In the genomic region with DNA sequence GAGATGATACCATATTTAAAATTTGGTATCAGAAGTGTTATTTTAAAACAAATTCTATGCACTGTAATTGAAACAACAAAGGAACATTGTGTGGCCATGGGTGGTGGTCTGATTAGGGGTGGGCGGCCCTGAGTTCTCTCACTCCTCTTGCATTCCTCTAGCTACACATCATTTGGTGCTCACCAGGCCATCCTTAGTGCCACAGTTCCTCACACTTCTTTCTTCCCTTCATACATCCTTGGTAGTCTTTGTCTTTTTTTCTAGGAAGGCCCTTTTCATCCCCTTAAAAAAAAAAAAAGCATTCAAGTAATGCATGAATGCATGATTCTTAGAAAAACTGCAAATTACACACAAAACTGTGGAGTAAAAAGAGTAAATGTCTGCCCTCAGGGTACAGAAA, we compare ENCODE assay signal across 12 cellular contexts. TPM values are rescaled to one million over a fixed set of nuclear protein-coding genes. Genes with fewer than 3 reads are reported as not detected.
DNase-seq lines count a peak whose midpoint lies in the region; ATAC-seq, FAIRE-seq and TF ChIP-seq lines count a peak whose summit lies in the region.
"Had no signal": no experiment of that assay in that cellular context is flagged by ENCODE, and none has a peak within 500 bp of the region (broad histone marks: within the 10 kb centered on the region; RNA-seq: fewer than 3 reads in every experiment).

No MANE protein-coding gene starts in this region.

- H3K36me3 ChIP-seq in A673 (ENCODE audit: insufficient read depth, low read length, poor library complexity, severe bottlenecking): no peaks in the 10 kb centered on the region
- H3K36me3 ChIP-seq in astrocyte (ENCODE audit: insufficient read depth, low read length): peaks cover 9% of the 10 kb centered on the region
- H3K36me3 ChIP-seq: transverse colon had no signal

- no peak overlapping the region for H2BK12ac ChIP-seq in H9 (ENCODE audit: insufficient read length, low read depth, low read length)

- H3K56ac ChIP-seq in H9 (ENCODE audit: insufficient read length, low read depth, low read length): no peak overlapping the region

- peak overlapping the region; percentile 6 for H3K27ac ChIP-seq in A673 (ENCODE audit: low read depth, low read length, poor library complexity, severe bottlenecking)
- no peak overlapping the region for H3K27ac ChIP-seq in H9 (ENCODE audit: insufficient read length, low read depth, low read length)
- H3K27ac ChIP-seq in astrocyte (ENCODE audit: low read depth, low read length): peak overlapping the region; percentile 88

- H3K4me1 Mint-ChIP-seq in H9 (peaks cover 33 to 36% of the 10 kb centered on the region in 2 experiments), astrocyte (ENCODE audit: low read depth, unreplicated experiment) (peaks cover 33% of the 10 kb centered on the region), naive B cell (peaks cover 15 to 37% (median 26%) of the 10 kb centered on the region in 3 donors)

- H3K9me3 Mint-ChIP-seq in H9 (no peaks in the 10 kb centered on the region), astrocyte (ENCODE audit: unreplicated experiment) (no peaks in the 10 kb centered on the region), naive B cell (no peaks in the 10 kb centered on the region)

- ATAC-seq in naive B cell (ENCODE audit: low read depth in 2 of 2) (no peak), HG03175 (IDR thresholded peaks at IDR 0.05; ENCODE audit: unreplicated experiment) (no peak), left colon (no peak)

- H3K27me3 ChIP-seq in A673 (replicated peaks; ENCODE audit: insufficient read depth, low read depth, low read length, poor library complexity) (no peaks in the 10 kb centered on the region), H9 (ENCODE audit: insufficient read depth, low read length) (no peaks in the 10 kb centered on the region), astrocyte (ENCODE audit: insufficient read depth, low read length) (no peaks in the 10 kb centered on the region)
- H3K27me3 ChIP-seq: transverse colon had no signal

- no peak overlapping the region for H2BK20ac ChIP-seq in H9 (ENCODE audit: low read depth, low read length, poor library complexity, severe bottlenecking)

- H3K9ac ChIP-seq in H9 (ENCODE audit: extremely low read depth, insufficient read length, low read length) (no peak overlapping the region), astrocyte (ENCODE audit: low read length) (no peak overlapping the region)

- H3K4me1 ChIP-seq in A673 (ENCODE audit: insufficient read depth, low read length, poor library complexity, severe bottlenecking) (peaks cover 27% of the 10 kb centered on the region), H9 (ENCODE audit: insufficient read depth, low read length) (peaks cover 3% of the 10 kb centered on the region; the same call in 1 of the 2 replicates), astrocyte (ENCODE audit: insufficient read depth, low read length) (peaks cover 31% of the 10 kb centered on the region)

- DNase-seq in A673 (ENCODE audit: low spot score) (no peak), H9 (no peak), astrocyte (ENCODE audit: low read depth) (no peak), naive B cell (no peak), hypothalamus (lab: John Stamatoyannopoulos, UW) (no peak), hepatic stellate cell (ENCODE audit: low spot score) (no peak), left colon (no peak)
- DNase-seq: activated effector memory CD4-positive, alpha-beta T cell treated with Interleukin-2 at 50 U/mL for 16 hours; effector memory CD4-positive, alpha-beta T cell; NCI-H1417 treated with DMSO at 0.1 percent for 48 hours; transverse colon had no signal

- CTCF ChIA-PET in A673 (lab: Charles Lee): no interaction called here

- H3K23ac ChIP-seq in H9 (ENCODE audit: insufficient read length, low read depth, low read length): no peak overlapping the region

- H2BK120ac ChIP-seq in H9 (ENCODE audit: low read depth, low read length, poor library complexity, severe bottlenecking): no peak overlapping the region

- no peak overlapping the region for H4K91ac ChIP-seq in H9 (ENCODE audit: insufficient read length, low read depth, low read length)

- no peak overlapping the region for H3K4me2 ChIP-seq in H9 (ENCODE audit: insufficient read depth, insufficient read length, low read length)
- H3K4me2 ChIP-seq in astrocyte (ENCODE audit: low read length): peak overlapping the region; percentile 99

- H2BK15ac ChIP-seq in H9 (ENCODE audit: low read depth, low read length): no peak overlapping the region

- H3K27me3 Mint-ChIP-seq in H9 (ENCODE audit: low read depth): no peaks in the 10 kb centered on the region; the same call in 1 of the 2 replicates
- H3K27me3 Mint-ChIP-seq in astrocyte (ENCODE audit: low read depth, unreplicated experiment): no peaks in the 10 kb centered on the region
- H3K27me3 Mint-ChIP-seq in naive B cell: no peaks in the 10 kb centered on the region

- TF ChIP-seq CTCF in A673 (conservative IDR thresholded peaks at IDR 0.05; ENCODE audit: low read depth, low read length) (no peak), H9 (conservative IDR thresholded peaks at IDR 0.05) (no peak), astrocyte (IDR thresholded peaks at IDR 0.05; ENCODE audit: insufficient read depth, low read depth, low read length) (no peak)

- no peaks in the 10 kb centered on the region for H4K20me1 ChIP-seq in H9 (ENCODE audit: control insufficient read depth, insufficient read depth, insufficient read length)
- H4K20me1 ChIP-seq in astrocyte (ENCODE audit: insufficient read depth, low read length): peaks cover 25% of the 10 kb centered on the region

- no peak overlapping the region for H3T11ph ChIP-seq in H9 (ENCODE audit: low read length)

- peaks cover 6% of the 10 kb centered on the region; the same call in 1 of the 2 replicates for H3K79me2 ChIP-seq in H9 (ENCODE audit: insufficient read depth, low read length)
- peaks cover 67% of the 10 kb centered on the region for H3K79me2 ChIP-seq in astrocyte (ENCODE audit: insufficient read depth, low read length)

- H3K4ac ChIP-seq in H9 (ENCODE audit: low read depth, low read length): no peak overlapping the region

- H3K18ac ChIP-seq in H9 (ENCODE audit: insufficient read length, low read depth, low read length): no peak overlapping the region

- no peak overlapping the region for H2BK5ac ChIP-seq in H9 (ENCODE audit: insufficient read length, low read length)

- POLR2A ChIA-PET in A673 (lab: Charles Lee; ENCODE audit: low non-redundant PET): interaction anchor here (0.9 kb wide), 1 partner anchor 23 kb away, joined by 3 read pairs; no protein-coding TSS in a partner anchor

- no CpG with 5 or more reads among the region's 1 CpG for WGBS in H9 (ENCODE audit: extremely low coverage, insufficient read length, low lambda C conversion rate)

- peaks cover 11% of the 10 kb centered on the region for H3K23me2 ChIP-seq in H9 (ENCODE audit: insufficient read length, low read depth, low read length, poor library complexity, severe bottlenecking)

- FAIRE-seq in astrocyte (lab: Jason Lieb, UNC): no peak

- H2AK5ac ChIP-seq in H9 (ENCODE audit: insufficient read length, low read length): no peak overlapping the region

- BruUV-seq in A673 (replicated peaks; lab: Mats Ljungman, UMichigan): no TSS peak

- H2AFZ ChIP-seq in H9 (ENCODE audit: low read length) (no peak overlapping the region), astrocyte (ENCODE audit: low read depth, low read length) (no peak overlapping the region)

- H3K14ac ChIP-seq in H9 (ENCODE audit: insufficient read depth, low read length): no peak overlapping the region

- H4K8ac ChIP-seq in H9 (replicated peaks; ENCODE audit: insufficient read length, low read depth, low read length): no peak overlapping the region

- H3K4me3 ChIP-seq in A673 (ENCODE audit: low read depth, low read length, poor library complexity, severe bottlenecking) (peak overlapping the region; percentile 87), astrocyte (ENCODE audit: insufficient read depth, low read depth, low read length) (no peak overlapping the region)

- H3K79me1 ChIP-seq in H9 (ENCODE audit: insufficient read depth, low read depth, low read length, poor library complexity, severe bottlenecking): no peaks in the 10 kb centered on the region

- H3K4me3 Mint-ChIP-seq in H9 (peak overlapping the region; percentile 75 to 83), astrocyte (ENCODE audit: unreplicated experiment) (peak overlapping the region; percentile 83), naive B cell (peak overlapping the region in 5 of 8 donors; percentile 10 to 79 (median 16))

- H4K5ac ChIP-seq in H9 (ENCODE audit: insufficient read length, low read depth, low read length): no peak overlapping the region

- intact Hi-C loops in A673 (cut with micrococcal nuclease; ENCODE audit: unreplicated experiment): no loop called here
- intact Hi-C loops in left colon (cut with DNase I, micrococcal nuclease): no loop called here

- H3K36me3 Mint-ChIP-seq in H9 (ENCODE audit: insufficient read depth in 1 of 3, low read depth in 3 of 3): peaks cover 6 to 38% (median 16%) of the 10 kb centered on the region in 3 experiments
- peaks cover 10% of the 10 kb centered on the region for H3K36me3 Mint-ChIP-seq in astrocyte (ENCODE audit: low read depth, unreplicated experiment)
- H3K36me3 Mint-ChIP-seq in naive B cell: no peaks in the 10 kb centered on the region

- H3K9me3 ChIP-seq in A673 (ENCODE audit: low read depth, low read length, poor library complexity, severe bottlenecking) (no peaks in the 10 kb centered on the region), H9 (ENCODE audit: control insufficient read depth, low read depth, low read length) (no peaks in the 10 kb centered on the region), astrocyte (ENCODE audit: insufficient read depth, low read depth, low read length) (no peaks in the 10 kb centered on the region)
- H3K9me3 ChIP-seq: transverse colon had no signal

- H3K27ac Mint-ChIP-seq in H9 (peak overlapping the region in 2 of 3 experiments; percentile 37 to 55; a peak in 2 of 7 replicates), astrocyte (ENCODE audit: unreplicated experiment) (peak overlapping the region; percentile 29), naive B cell (no peak overlapping the region)

RNA-seq across cellular contexts. Expression of a gene that starts 2.4 kb away (rescaled TPM):
- total RNA-seq in A673 (2021) (not detected in 2 replicates), H9 (2021) (not detected in 2 replicates), astrocyte (not detected in 2 replicates), left colon (not detected)
- polyA plus RNA-seq in naive B cell (ENCODE audit: low read depth in 6 of 6): not detected
- total RNA-seq: transverse colon had no signal

RNA-seq across cellular contexts. Expression of a gene that starts 2.4 kb away (rescaled TPM):
- total RNA-seq in A673 (2021) (30.9 and 32.4 TPM in 2 replicates), H9 (2021) (35.8 and 37.0 TPM in 2 replicates), astrocyte (39.5 and 40.8 TPM in 2 replicates), left colon (10 to 100 TPM; 18.1 to 23.8 TPM)
- 10 to 100 TPM in 1 of 6 donors, 1 to 10 TPM in 5; 4.5 to 10.1 (median 7.6) TPM for polyA plus RNA-seq in naive B cell (ENCODE audit: low read depth in 6 of 6)

Comparison
In these comparisons a context has a peak if more than half of its experiments do, and no peak if none do; other contexts are left out.
1. H3K27ac Mint-ChIP-seq: peak in H9 (2 of 3) and astrocyte (single experiment); none in naive B cell (0 of 6).
2. H3K4me3 Mint-ChIP-seq: peak in every context shown above with its lines; median percentile 83 in astrocyte; 79 in H9; 16 in naive B cell.